Comparison of ENCODE assay signal across 9 cellular contexts in the genomic region with DNA sequence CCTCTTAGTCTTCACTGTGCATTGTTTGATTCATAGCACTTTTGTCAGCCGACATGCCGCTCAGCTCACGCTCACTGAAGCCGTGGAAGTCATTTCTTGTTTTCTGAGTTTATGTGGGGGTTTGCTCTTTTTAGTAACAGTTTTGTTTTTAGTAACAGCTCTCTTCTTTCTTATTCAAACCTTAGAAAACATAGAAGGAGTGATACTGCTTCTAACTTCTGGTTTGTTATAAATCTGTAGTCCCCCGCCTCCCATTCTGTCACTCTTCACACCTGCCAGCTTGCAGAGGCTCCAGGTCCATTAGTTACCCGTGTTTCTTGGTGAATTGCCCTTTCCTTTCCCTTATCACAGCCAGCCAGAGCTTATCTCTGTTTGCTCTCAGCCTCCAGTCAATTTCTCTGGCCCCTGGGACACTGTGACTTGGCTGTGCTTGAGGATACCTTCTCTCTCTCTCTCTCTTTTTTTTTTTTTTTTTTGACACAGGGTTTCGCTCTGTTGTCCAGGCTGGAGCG. TPM values are rescaled to one million over a fixed set of nuclear protein-coding genes. Genes with fewer than 3 reads are reported as not detected.
DNase-seq lines count a peak whose midpoint lies in the region; ATAC-seq and TF ChIP-seq lines count a peak whose summit lies in the region.
"Had no signal": no experiment of that assay in that cellular context is flagged by ENCODE, and none has a peak within 500 bp of the region (broad histone marks: within the 10 kb centered on the region; RNA-seq: fewer than 3 reads in every experiment).

No MANE protein-coding gene starts in this region.

- CTCF ChIA-PET in T-cell (lab: Charles Lee): interaction anchor here (0.6 kb wide), 2 partner anchors 21 to 24 kb away, joined by 3 to 4 read pairs; no protein-coding TSS in a partner anchor

- no peak overlapping the region for H3K4me3 ChIP-seq in left lung
- no peak overlapping the region for H3K4me3 ChIP-seq in WERI-Rb-1 (ENCODE audit: low read depth, low read length)
- no peak overlapping the region for H3K4me3 ChIP-seq in esophagus squamous epithelium

- H3K4me1 ChIP-seq in left lung (no peaks in the 10 kb centered on the region), esophagus squamous epithelium (peaks cover 10 to 31% (median 13%) of the 10 kb centered on the region in 3 donors)

- H3K36me3 ChIP-seq in left lung (no peaks in the 10 kb centered on the region), WERI-Rb-1 (no peaks in the 10 kb centered on the region), esophagus squamous epithelium (no peaks in the 10 kb centered on the region)

- H3K9me3 Mint-ChIP-seq in endothelial cell (ENCODE audit: unreplicated experiment) (no peaks in the 10 kb centered on the region), T-cell (no peaks in the 10 kb centered on the region)

- no peak for TF ChIP-seq POLR2A in esophagus squamous epithelium (IDR thresholded peaks at IDR 0.05)

- intact Hi-C loops in left lung (cut with DNase I): no loop called here
- intact Hi-C loops in esophagus squamous epithelium (cut with DNase I): no loop called here

- WGBS in esophagus squamous epithelium, 2 donors: 73 to 78% methylated on average over 8 of the region's 8 CpGs

- H3K4me3 Mint-ChIP-seq in endothelial cell (ENCODE audit: unreplicated experiment): no peak overlapping the region
- H3K4me3 Mint-ChIP-seq in T-cell: no peak overlapping the region

- DNase-seq in GM10266 (ENCODE audit: extremely low spot score) (peak; percentile 70), endothelial cell (ENCODE audit: low spot score) (no peak), left lung (no peak), WERI-Rb-1 (no peak), T-cell (no peak), esophagus squamous epithelium (lab: John Stamatoyannopoulos, UW) (no peak)
- DNase-seq: DND-41 had no signal

- H3K36me3 Mint-ChIP-seq in endothelial cell (ENCODE audit: low read depth, unreplicated experiment): no peaks in the 10 kb centered on the region
- no peaks in the 10 kb centered on the region for H3K36me3 Mint-ChIP-seq in T-cell

- H3K4me1 Mint-ChIP-seq in endothelial cell (ENCODE audit: unreplicated experiment): no peaks in the 10 kb centered on the region
- H3K4me1 Mint-ChIP-seq in T-cell: no peaks in the 10 kb centered on the region

- H3K27ac ChIP-seq in left lung (no peak overlapping the region), WERI-Rb-1 (no peak overlapping the region), esophagus squamous epithelium (no peak overlapping the region)

- POLR2A ChIA-PET in T-cell (lab: Charles Lee): no interaction called here

- H3K27me3 ChIP-seq in left lung (no peaks in the 10 kb centered on the region), WERI-Rb-1 (ENCODE audit: insufficient read depth, low read depth, severe bottlenecking) (no peaks in the 10 kb centered on the region), esophagus squamous epithelium (no peaks in the 10 kb centered on the region)

- TF ChIP-seq CTCF in GM10266 (IDR thresholded peaks at IDR 0.05; ENCODE audit: control insufficient read depth, insufficient read depth, low read depth, missing control alignments) (no peak), endothelial cell (IDR thresholded peaks at IDR 0.05; ENCODE audit: unreplicated experiment) (no peak), left lung (IDR thresholded peaks at IDR 0.05) (no peak), WERI-Rb-1 (IDR thresholded peaks at IDR 0.05; ENCODE audit: low read depth, low read length) (no peak), esophagus squamous epithelium (IDR thresholded peaks at IDR 0.05) (no peak)

- H3K9me3 ChIP-seq in left lung (no peaks in the 10 kb centered on the region), WERI-Rb-1 (ENCODE audit: severe bottlenecking) (no peaks in the 10 kb centered on the region), esophagus squamous epithelium (no peaks in the 10 kb centered on the region)

- ATAC-seq in GM18519 (IDR thresholded peaks at IDR 0.05; ENCODE audit: low FRiP score, unreplicated experiment): peak; percentile 59
- ATAC-seq in HG02763 (IDR thresholded peaks at IDR 0.05; ENCODE audit: unreplicated experiment): peak; percentile 64
- no peak for ATAC-seq in left lung
- no peak for ATAC-seq in T-cell (replicated peaks in 1 of 4)

- H3K27me3 Mint-ChIP-seq in endothelial cell (ENCODE audit: unreplicated experiment): peaks cover 3% of the 10 kb centered on the region
- peaks cover 0 to 16% of the 10 kb centered on the region in 2 donors for H3K27me3 Mint-ChIP-seq in T-cell

- H3K27ac Mint-ChIP-seq in endothelial cell (ENCODE audit: unreplicated experiment) (peak overlapping the region; percentile 4), T-cell (no peak overlapping the region)

RNA-seq across cellular contexts. Expression of a gene that starts 50.5 kb away (rescaled TPM):
- 5.9 TPM for total RNA-seq in endothelial cell (ENCODE audit: unreplicated experiment)
- total RNA-seq in left lung: 1 to 10 TPM; 5.3 to 6.8 TPM
- 1 to 10 TPM; 1.8 to 4.8 (median 2.5) TPM for total RNA-seq in T-cell
- total RNA-seq in esophagus squamous epithelium: 1 to 10 TPM; 2.9 to 5.5 (median 3.7) TPM

RNA-seq across cellular contexts. Expression of a gene that starts 50.7 kb away (rescaled TPM):
- total RNA-seq in endothelial cell (ENCODE audit: unreplicated experiment): 22.9 TPM
- 10 to 100 TPM; 20.4 to 27.3 TPM for total RNA-seq in left lung
- 10 to 100 TPM; 30.6 to 48.1 (median 46.3) TPM for total RNA-seq in T-cell
- 10 to 100 TPM; 22.6 to 31.3 (median 24.7) TPM for total RNA-seq in esophagus squamous epithelium

Comparison
In these comparisons a context has a peak if more than half of its experiments do, and no peak if none do; other contexts are left out.
1. ATAC-seq: peak in GM18519 (single experiment) and HG02763 (single experiment); none in left lung (single experiment) and T-cell (0 of 4).